In the genomic region with DNA sequence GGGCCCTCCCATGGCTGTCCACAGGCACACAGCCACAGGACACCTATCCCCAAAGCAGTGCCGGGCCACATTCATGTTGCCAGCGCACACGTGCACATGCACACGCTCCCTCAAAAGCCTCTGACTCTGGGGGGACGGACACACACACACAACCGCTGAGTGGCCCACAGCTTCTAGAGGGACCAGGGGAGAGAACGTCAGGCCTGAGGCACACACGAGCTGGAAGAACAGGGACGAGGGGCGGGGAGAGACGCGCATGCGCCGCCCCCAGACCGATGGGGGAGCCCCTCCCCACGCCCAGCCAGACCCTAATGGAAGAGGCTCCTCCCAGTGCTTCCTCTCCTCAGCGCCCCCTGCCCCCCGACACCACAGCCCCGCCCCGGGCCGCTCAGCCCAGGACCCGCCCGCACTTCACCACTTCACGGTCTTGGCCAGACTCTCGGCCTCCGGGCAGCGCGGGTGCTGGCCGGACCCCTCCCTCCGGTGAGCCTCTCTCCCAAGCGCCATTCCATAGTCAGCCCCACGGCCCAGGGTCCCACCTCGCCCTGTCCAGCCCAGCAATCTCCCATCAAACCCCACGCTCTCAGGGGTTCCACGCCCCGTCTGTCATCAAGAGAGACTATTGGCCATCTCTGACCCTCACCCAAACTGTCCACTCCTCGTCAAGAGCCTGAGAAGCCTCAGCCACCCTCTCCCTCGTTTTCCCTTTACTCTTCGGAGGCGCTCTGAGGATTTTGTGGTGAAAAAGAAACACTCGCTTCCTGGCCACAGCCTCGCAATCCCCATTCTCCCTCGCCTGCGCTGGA, we compare ENCODE assay signal across 1 cellular context.
TF ChIP-seq lines count a peak whose summit lies in the region.

No MANE protein-coding gene starts in this region.

TF ChIP-seq in HCT116, 20 proteins besides CTCF, POLR2A, EP300 and RAD21 (continued from another document):
- TF ChIP-seq ATF3 (IDR thresholded peaks at IDR 0.05) (no peak), TCF7L2 (IDR thresholded peaks at IDR 0.05; ENCODE audit: borderline replicate concordance, extremely low read depth, insufficient read depth, insufficient read length) (no peak), EZH2phosphoT487 (IDR thresholded peaks at IDR 0.05; ENCODE audit: borderline replicate concordance) (no peak), YY1 (IDR thresholded peaks at IDR 0.05; ENCODE audit: extremely low read depth, insufficient replicate concordance, low read depth, low read length) (no peak), EGR1 (IDR thresholded peaks at IDR 0.05; ENCODE audit: low read depth) (no peak), EZH2 (IDR thresholded peaks at IDR 0.05) (no peak), ZBTB33 (IDR thresholded peaks at IDR 0.05; ENCODE audit: extremely low read depth, insufficient replicate concordance, low read length) (no peak), ZNF274 (IDR thresholded peaks at IDR 0.05; ENCODE audit: low read depth, low read length) (no peak)
TF ChIP-seq in HCT116: peak in this region for 0.
